8 cellular contexts compared by ENCODE assay signal in genomic region chr5:40688127-40688756, GRCh38. TPM values are rescaled to one million over a fixed set of nuclear protein-coding genes. Genes with fewer than 3 reads are reported as not detected.
DNase-seq lines count a peak whose midpoint lies in the region; ATAC-seq and TF ChIP-seq lines count a peak whose summit lies in the region.

No MANE protein-coding gene starts in this region.

- POLR2A ChIA-PET in WTC11 (lab: Charles Lee): no interaction called here

- H3K9me3 Mint-ChIP-seq in WTC11: no peaks in the 10 kb centered on the region

- no peak overlapping the region for H3K4me3 ChIP-seq in AG09309 (ENCODE audit: control insufficient read depth, low read depth, low read length)

- H3K4me1 Mint-ChIP-seq in WTC11: no peaks in the 10 kb centered on the region

- TF ChIP-seq CTCF in AG09309 (IDR thresholded peaks at IDR 0.05; ENCODE audit: control insufficient read depth, insufficient read depth, low read depth, low read length, missing control alignments) (peak; percentile 75), WTC11 (IDR thresholded peaks at IDR 0.05) (peak; percentile 72)

- H3K36me3 Mint-ChIP-seq in WTC11: no peaks in the 10 kb centered on the region

- peak; percentile 86 for ATAC-seq in GM18870 (IDR thresholded peaks at IDR 0.05; ENCODE audit: unreplicated experiment)
- ATAC-seq in HG03108 (IDR thresholded peaks at IDR 0.05; ENCODE audit: unreplicated experiment): peak; percentile 68
- ATAC-seq in WTC11: peak; percentile 98

- CTCF ChIA-PET in WTC11 (lab: Charles Lee): no interaction called here

- no peak overlapping the region for H3K27ac Mint-ChIP-seq in WTC11

- H3K27me3 Mint-ChIP-seq in WTC11 (ENCODE audit: low read depth): peaks cover 18% of the 10 kb centered on the region

- H3K4me3 Mint-ChIP-seq in WTC11: no peak overlapping the region

- DNase-seq in AG09309 (ENCODE audit: low read depth) (no peak), NCI-H2196 treated with DMSO at 0.1 percent for 48 hours (lab: John Stamatoyannopoulos, UW; ENCODE audit: unreplicated experiment) (peak; percentile 68), WTC11 (ENCODE audit: low spot score) (peak; percentile 84), caudate nucleus (lab: John Stamatoyannopoulos, UW) (peak in 58 of 61 donors; percentile 3 to 90 (median 53)), kidney glomerular epithelial cell (lab: John Stamatoyannopoulos, UW) (peak; percentile 79)
- peak; percentile 65 to 86 for DNase-seq in stimulated activated CD4-positive, alpha-beta T cell treated with anti-CD3 and anti-CD28 coated beads, Interleukin-1b, Interleukin-23, amount 100 ng/mL, for 4 hours (ENCODE audit: low read depth in 2 of 2)

- no peak overlapping the region for H3K27ac ChIP-seq in caudate nucleus (ENCODE audit: low read depth, low read length)

TF ChIP-seq in WTC11, 78 proteins besides CTCF, POLR2A, EP300 and RAD21:
- TF ChIP-seq, protein P1, sequence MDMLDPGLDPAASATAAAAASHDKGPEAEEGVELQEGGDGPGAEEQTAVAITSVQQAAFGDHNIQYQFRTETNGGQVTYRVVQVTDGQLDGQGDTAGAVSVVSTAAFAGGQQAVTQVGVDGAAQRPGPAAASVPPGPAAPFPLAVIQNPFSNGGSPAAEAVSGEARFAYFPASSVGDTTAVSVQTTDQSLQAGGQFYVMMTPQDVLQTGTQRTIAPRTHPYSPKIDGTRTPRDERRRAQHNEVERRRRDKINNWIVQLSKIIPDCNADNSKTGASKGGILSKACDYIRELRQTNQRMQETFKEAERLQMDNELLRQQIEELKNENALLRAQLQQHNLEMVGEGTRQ (CRISPR knock-in tag; IDR thresholded peaks at IDR 0.05): no peak
- TF ChIP-seq TCF7 (CRISPR knock-in tag; IDR thresholded peaks at IDR 0.05; ENCODE audit: low read depth) (no peak), ZMAT4 (CRISPR knock-in tag; IDR thresholded peaks at IDR 0.05) (no peak), CDX4 (CRISPR knock-in tag; IDR thresholded peaks at IDR 0.05; ENCODE audit: borderline replicate concordance) (no peak), NR1H2 (CRISPR knock-in tag; IDR thresholded peaks at IDR 0.05) (no peak), MXD4 (CRISPR knock-in tag; IDR thresholded peaks at IDR 0.05; ENCODE audit: borderline replicate concordance) (no peak), TEAD1 (CRISPR knock-in tag; IDR thresholded peaks at IDR 0.05) (no peak), NR2C2 (CRISPR knock-in tag; IDR thresholded peaks at IDR 0.05) (no peak), TP53 (CRISPR knock-in tag; IDR thresholded peaks at IDR 0.05) (no peak), JAZF1 (CRISPR knock-in tag; IDR thresholded peaks at IDR 0.05) (no peak), HMGA2 (CRISPR knock-in tag; IDR thresholded peaks at IDR 0.05) (no peak), ELF4 (CRISPR knock-in tag; IDR thresholded peaks at IDR 0.05; ENCODE audit: low read depth) (no peak), ZBTB43 (CRISPR knock-in tag; IDR thresholded peaks at IDR 0.05) (no peak)
- TF ChIP-seq, protein P2, sequence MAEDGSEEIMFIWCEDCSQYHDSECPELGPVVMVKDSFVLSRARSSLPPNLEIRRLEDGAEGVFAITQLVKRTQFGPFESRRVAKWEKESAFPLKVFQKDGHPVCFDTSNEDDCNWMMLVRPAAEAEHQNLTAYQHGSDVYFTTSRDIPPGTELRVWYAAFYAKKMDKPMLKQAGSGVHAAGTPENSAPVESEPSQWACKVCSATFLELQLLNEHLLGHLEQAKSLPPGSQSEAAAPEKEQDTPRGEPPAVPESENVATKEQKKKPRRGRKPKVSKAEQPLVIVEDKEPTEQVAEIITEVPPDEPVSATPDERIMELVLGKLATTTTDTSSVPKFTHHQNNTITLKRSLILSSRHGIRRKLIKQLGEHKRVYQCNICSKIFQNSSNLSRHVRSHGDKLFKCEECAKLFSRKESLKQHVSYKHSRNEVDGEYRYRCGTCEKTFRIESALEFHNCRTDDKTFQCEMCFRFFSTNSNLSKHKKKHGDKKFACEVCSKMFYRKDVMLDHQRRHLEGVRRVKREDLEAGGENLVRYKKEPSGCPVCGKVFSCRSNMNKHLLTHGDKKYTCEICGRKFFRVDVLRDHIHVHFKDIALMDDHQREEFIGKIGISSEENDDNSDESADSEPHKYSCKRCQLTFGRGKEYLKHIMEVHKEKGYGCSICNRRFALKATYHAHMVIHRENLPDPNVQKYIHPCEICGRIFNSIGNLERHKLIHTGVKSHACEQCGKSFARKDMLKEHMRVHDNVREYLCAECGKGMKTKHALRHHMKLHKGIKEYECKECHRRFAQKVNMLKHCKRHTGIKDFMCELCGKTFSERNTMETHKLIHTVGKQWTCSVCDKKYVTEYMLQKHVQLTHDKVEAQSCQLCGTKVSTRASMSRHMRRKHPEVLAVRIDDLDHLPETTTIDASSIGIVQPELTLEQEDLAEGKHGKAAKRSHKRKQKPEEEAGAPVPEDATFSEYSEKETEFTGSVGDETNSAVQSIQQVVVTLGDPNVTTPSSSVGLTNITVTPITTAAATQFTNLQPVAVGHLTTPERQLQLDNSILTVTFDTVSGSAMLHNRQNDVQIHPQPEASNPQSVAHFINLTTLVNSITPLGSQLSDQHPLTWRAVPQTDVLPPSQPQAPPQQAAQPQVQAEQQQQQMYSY (CRISPR knock-in tag; IDR thresholded peaks at IDR 0.05): no peak
- TF ChIP-seq, protein P3, sequence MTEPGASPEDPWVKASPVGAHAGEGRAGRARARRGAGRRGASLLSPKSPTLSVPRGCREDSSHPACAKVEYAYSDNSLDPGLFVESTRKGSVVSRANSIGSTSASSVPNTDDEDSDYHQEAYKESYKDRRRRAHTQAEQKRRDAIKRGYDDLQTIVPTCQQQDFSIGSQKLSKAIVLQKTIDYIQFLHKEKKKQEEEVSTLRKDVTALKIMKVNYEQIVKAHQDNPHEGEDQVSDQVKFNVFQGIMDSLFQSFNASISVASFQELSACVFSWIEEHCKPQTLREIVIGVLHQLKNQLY (CRISPR knock-in tag; IDR thresholded peaks at IDR 0.05): no peak
- TF ChIP-seq, protein P4, sequence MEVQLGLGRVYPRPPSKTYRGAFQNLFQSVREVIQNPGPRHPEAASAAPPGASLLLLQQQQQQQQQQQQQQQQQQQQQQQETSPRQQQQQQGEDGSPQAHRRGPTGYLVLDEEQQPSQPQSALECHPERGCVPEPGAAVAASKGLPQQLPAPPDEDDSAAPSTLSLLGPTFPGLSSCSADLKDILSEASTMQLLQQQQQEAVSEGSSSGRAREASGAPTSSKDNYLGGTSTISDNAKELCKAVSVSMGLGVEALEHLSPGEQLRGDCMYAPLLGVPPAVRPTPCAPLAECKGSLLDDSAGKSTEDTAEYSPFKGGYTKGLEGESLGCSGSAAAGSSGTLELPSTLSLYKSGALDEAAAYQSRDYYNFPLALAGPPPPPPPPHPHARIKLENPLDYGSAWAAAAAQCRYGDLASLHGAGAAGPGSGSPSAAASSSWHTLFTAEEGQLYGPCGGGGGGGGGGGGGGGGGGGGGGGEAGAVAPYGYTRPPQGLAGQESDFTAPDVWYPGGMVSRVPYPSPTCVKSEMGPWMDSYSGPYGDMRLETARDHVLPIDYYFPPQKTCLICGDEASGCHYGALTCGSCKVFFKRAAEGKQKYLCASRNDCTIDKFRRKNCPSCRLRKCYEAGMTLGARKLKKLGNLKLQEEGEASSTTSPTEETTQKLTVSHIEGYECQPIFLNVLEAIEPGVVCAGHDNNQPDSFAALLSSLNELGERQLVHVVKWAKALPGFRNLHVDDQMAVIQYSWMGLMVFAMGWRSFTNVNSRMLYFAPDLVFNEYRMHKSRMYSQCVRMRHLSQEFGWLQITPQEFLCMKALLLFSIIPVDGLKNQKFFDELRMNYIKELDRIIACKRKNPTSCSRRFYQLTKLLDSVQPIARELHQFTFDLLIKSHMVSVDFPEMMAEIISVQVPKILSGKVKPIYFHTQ (CRISPR knock-in tag; IDR thresholded peaks at IDR 0.05): no peak

RNA-seq across cellular contexts. Expression of gene PTGER4, which starts 8.5 kb away (rescaled TPM):
- 0.92 to 3.1 TPM (median 0.96 TPM) in 3 replicates for total RNA-seq in WTC11 (2021)
